ENCODE assay signal across 5 cellular contexts in genomic region chr13:72368031-72368430, GRCh38.
"Had no signal": no experiment of that assay in that cellular context is flagged by ENCODE, and none has a peak within 500 bp of the region (broad histone marks: within the 10 kb centered on the region; RNA-seq: fewer than 3 reads in every experiment).

No MANE protein-coding gene starts in this region.

- H3K4me2 ChIP-seq: GM23338 had no signal

- ATAC-seq: GM23338, HepG2, K562 had no signal

- DNase-seq: H9, HCEC 1CT had no signal

- H2AFZ ChIP-seq: GM23338 had no signal

- H3K4me3 ChIP-seq: GM23338, K562 had no signal
